9 cellular contexts compared by ENCODE assay signal in the genomic region with DNA sequence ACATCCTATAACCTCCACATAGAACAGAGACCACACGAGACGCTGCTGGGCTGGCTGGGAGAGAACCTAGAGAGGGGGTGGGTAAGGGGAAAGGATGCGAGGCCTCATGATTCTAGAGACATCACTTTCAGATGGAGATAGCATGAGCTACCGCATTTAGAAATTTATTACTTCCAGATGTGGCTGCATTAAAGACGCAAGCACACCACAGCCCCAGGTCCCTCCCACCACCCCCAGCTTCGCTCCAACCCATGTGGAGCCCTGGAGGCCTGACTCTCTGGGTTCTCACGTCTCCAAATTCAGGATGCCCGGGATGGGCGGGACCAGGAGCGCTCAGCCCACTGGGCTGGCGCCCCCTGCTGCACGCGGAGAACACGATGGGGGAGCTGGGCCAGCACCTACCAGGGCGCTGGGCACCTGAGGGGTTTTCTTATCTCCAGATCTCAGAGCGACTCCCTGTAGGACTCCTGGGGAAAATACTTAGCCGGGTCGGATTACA. TPM values are rescaled to one million over a fixed set of nuclear protein-coding genes. Genes with fewer than 3 reads are reported as not detected.
DNase-seq lines count a peak whose midpoint lies in the region; ATAC-seq and TF ChIP-seq lines count a peak whose summit lies in the region.
"Had no signal": no experiment of that assay in that cellular context is flagged by ENCODE, and none has a peak within 500 bp of the region (broad histone marks: within the 10 kb centered on the region; RNA-seq: fewer than 3 reads in every experiment).

No MANE protein-coding gene starts in this region.

- no peaks in the 10 kb centered on the region for H3K27me3 ChIP-seq in PC-3 (ENCODE audit: low read length)
- H3K27me3 ChIP-seq in fibroblast of lung (ENCODE audit: control insufficient read depth, insufficient read depth, low read length) = no peaks in the 10 kb centered on the region
- H3K27me3 ChIP-seq in parathyroid adenoma (ENCODE audit: control insufficient read depth, insufficient read depth, low read length) = no peaks in the 10 kb centered on the region

- H3K27me3 Mint-ChIP-seq in Calu3 (ENCODE audit: unreplicated experiment) = no peaks in the 10 kb centered on the region

- H3K9me3 ChIP-seq in PC-3 (ENCODE audit: low read length) (no peaks in the 10 kb centered on the region), fibroblast of lung (ENCODE audit: control insufficient read depth, insufficient read depth, low read depth, low read length) (no peaks in the 10 kb centered on the region), parathyroid adenoma (ENCODE audit: control insufficient read depth, low read length) (no peaks in the 10 kb centered on the region)

- CTCF ChIA-PET in Calu3 (lab: Charles Lee) (no interaction called here), PC-3 (lab: Charles Lee) (interaction anchor here (0.6 kb wide), 1 partner anchor 55 kb away, joined by 4 read pairs; no protein-coding TSS in a partner anchor)

- H3K4me3 ChIP-seq in PC-3 (ENCODE audit: low read length) = no peak overlapping the region
- no peak overlapping the region for H3K4me3 ChIP-seq in fibroblast of lung (replicated peaks in 1 of 4; ENCODE audit: control extremely low read depth in 1 of 4, insufficient read depth in 1 of 4, low read depth in 3 of 4, low read length in 4 of 4)
- H3K4me3 ChIP-seq in parathyroid adenoma (ENCODE audit: low read depth, low read length) = no peak overlapping the region

- no peak overlapping the region for H3K27ac Mint-ChIP-seq in Calu3 (ENCODE audit: unreplicated experiment)

- no peak overlapping the region for H3K9ac ChIP-seq in PC-3 (ENCODE audit: low read length)
- H3K9ac ChIP-seq in fibroblast of lung (ENCODE audit: insufficient read depth, low read length) = no peak overlapping the region
- no peak overlapping the region for H3K9ac ChIP-seq in parathyroid adenoma

- H3K9me2 ChIP-seq in PC-3 (replicated peaks; ENCODE audit: low read length) = no peaks in the 10 kb centered on the region

- H4K20me1 ChIP-seq in PC-3 (ENCODE audit: low read length) (no peaks in the 10 kb centered on the region), fibroblast of lung (ENCODE audit: control insufficient read depth, extremely low read depth, insufficient read depth, low read length) (no peaks in the 10 kb centered on the region)

- no peak for TF ChIP-seq CTCF in Calu3 (IDR thresholded peaks at IDR 0.05; ENCODE audit: unreplicated experiment)
- TF ChIP-seq CTCF in PC-3 (conservative IDR thresholded peaks at IDR 0.05; ENCODE audit: low read depth, low read length) = peak; percentile 68
- TF ChIP-seq CTCF in fibroblast of lung (conservative IDR thresholded peaks at IDR 0.05 in 1 of 2, IDR thresholded peaks at IDR 0.05 in 1 of 2; ENCODE audit: low read depth in 1 of 2, low read length in 2 of 2) = peak; percentile 44 to 59
- peak; percentile 49 for TF ChIP-seq CTCF in parathyroid adenoma (IDR thresholded peaks at IDR 0.05)

- BruUV-seq in Calu3 (replicated peaks; lab: Mats Ljungman, UMichigan) (no TSS peak), PC-3 (replicated peaks; lab: Mats Ljungman, UMichigan) (no TSS peak)

- H3K4me1 Mint-ChIP-seq in Calu3 (ENCODE audit: low read depth, unreplicated experiment) = no peaks in the 10 kb centered on the region

- no peaks in the 10 kb centered on the region for H3F3A ChIP-seq in PC-3 (ENCODE audit: low read length, unreplicated experiment)

- POLR2A ChIA-PET in PC-3 (lab: Charles Lee; ENCODE audit: unreplicated experiment) = no interaction called here

- no peaks in the 10 kb centered on the region for H3K9me3 Mint-ChIP-seq in Calu3 (ENCODE audit: low read depth, unreplicated experiment)

- H3K27ac ChIP-seq in PC-3 (ENCODE audit: low read length) = no peak overlapping the region
- peak overlapping the region; percentile 78 for H3K27ac ChIP-seq in fibroblast of lung (ENCODE audit: insufficient read depth, low read length)
- H3K27ac ChIP-seq in parathyroid adenoma = peak overlapping the region; percentile 49

- DNase-seq in Calu3 (peak; percentile 12), PC-3 (no peak), fibroblast of lung (ENCODE audit: low read depth in 2 of 2) (peak; percentile 57 to 75), NCI-H2029 treated with DMSO at 0.1 percent for 48 hours (lab: John Stamatoyannopoulos, UW) (no peak), CD1c-positive myeloid dendritic cell (ENCODE audit: extremely low spot score) (no peak), cerebellum (ENCODE audit: low spot score) (no peak)
- DNase-seq: NCI-H2171 had no signal

- H3K36me3 ChIP-seq in PC-3 (ENCODE audit: low read depth, low read length) (peaks cover 36% of the 10 kb centered on the region), fibroblast of lung (ENCODE audit: control insufficient read depth, insufficient read depth, low read length) (peaks cover 13% of the 10 kb centered on the region), parathyroid adenoma (ENCODE audit: control insufficient read depth, insufficient read depth, low read length) (no peaks in the 10 kb centered on the region)

- H3K4me3 Mint-ChIP-seq in Calu3 (ENCODE audit: low read depth, unreplicated experiment) = no peak overlapping the region

- intact Hi-C loops in Calu3 (cut with micrococcal nuclease; ENCODE audit: unreplicated experiment) (no loop called here), PC-3 (cut with micrococcal nuclease) (no loop called here)

- no peaks in the 10 kb centered on the region for H3K4me1 ChIP-seq in PC-3 (ENCODE audit: insufficient read depth, low read length)
- H3K4me1 ChIP-seq in fibroblast of lung (ENCODE audit: control insufficient read depth, extremely low read depth, insufficient read depth, low read length) = peaks cover 18% of the 10 kb centered on the region
- H3K4me1 ChIP-seq in parathyroid adenoma = no peaks in the 10 kb centered on the region

- no peak overlapping the region for H3K4me2 ChIP-seq in PC-3 (ENCODE audit: low read length)
- H3K4me2 ChIP-seq in fibroblast of lung (ENCODE audit: extremely low read depth, insufficient read depth, low read length) = peak overlapping the region; percentile 13
- no peak overlapping the region for H3K4me2 ChIP-seq in parathyroid adenoma (ENCODE audit: low read length)

- H3K79me2 ChIP-seq in PC-3 (ENCODE audit: low read length) (no peaks in the 10 kb centered on the region), fibroblast of lung (ENCODE audit: control insufficient read depth, insufficient read depth, low read length) (no peaks in the 10 kb centered on the region), parathyroid adenoma (no peaks in the 10 kb centered on the region)

- H2AFZ ChIP-seq in PC-3 (ENCODE audit: low read length) (no peak overlapping the region), fibroblast of lung (ENCODE audit: low read length) (no peak overlapping the region), parathyroid adenoma (no peak overlapping the region)

- H3K36me3 Mint-ChIP-seq in Calu3 (ENCODE audit: insufficient read depth, unreplicated experiment) = peaks cover 27% of the 10 kb centered on the region

- ATAC-seq in PC-3 = peak; percentile 22; the same call in 1 of the 2 replicates
- no peak for ATAC-seq in HG02973 (IDR thresholded peaks at IDR 0.05; ENCODE audit: unreplicated experiment)

RNA-seq across cellular contexts. Expression of gene MRPL21, which starts 13.6 kb away (rescaled TPM):
- total RNA-seq in Calu3 (2022) (79.7 and 83.4 TPM in 2 replicates), PC-3 (2014; rRNA removed) (200 and 230 TPM in 2 replicates), fibroblast of lung (40.1 and 59.9 TPM in 2 replicates), cerebellum (25.0 TPM)
- polyA plus RNA-seq in fibroblast of lung = 31.6 and 72.4 TPM in 2 replicates
- polyA plus RNA-seq in fibroblast of lung (2012) = 58.3 and 95.5 TPM in 2 replicates
- polyA minus RNA-seq in fibroblast of lung (ENCODE audit: low replicate concordance) = 15.2 and 19.5 TPM in 2 replicates

RNA-seq across cellular contexts. Expression of gene IGHMBP2, which starts 13.7 kb away (rescaled TPM):
- 27.6 and 32.4 TPM in 2 replicates for total RNA-seq in Calu3 (2022)
- total RNA-seq in PC-3 (2014; rRNA removed) = 20.5 and 22.5 TPM in 2 replicates
- 7.7 and 8.6 TPM in 2 replicates for total RNA-seq in fibroblast of lung
- 5.2 and 6.9 TPM in 2 replicates for polyA plus RNA-seq in fibroblast of lung
- 6.5 and 7.6 TPM in 2 replicates for polyA plus RNA-seq in fibroblast of lung (2012)
- polyA minus RNA-seq in fibroblast of lung (ENCODE audit: low replicate concordance) = 24.7 and 35.5 TPM in 2 replicates
- 15.3 TPM for total RNA-seq in cerebellum

RNA-seq across cellular contexts. Expression of gene CPT1A, which starts 48.3 kb away (rescaled TPM):
- total RNA-seq in Calu3 (2022) (45.9 and 49.8 TPM in 2 replicates), PC-3 (2014; rRNA removed) (38.1 and 53.2 TPM in 2 replicates), fibroblast of lung (33.6 and 45.2 TPM in 2 replicates), cerebellum (10.2 TPM)
- polyA plus RNA-seq in fibroblast of lung = 29.5 and 37.2 TPM in 2 replicates
- polyA plus RNA-seq in fibroblast of lung (2012) = 32.7 and 40.7 TPM in 2 replicates
- 103 and 170 TPM in 2 replicates for polyA minus RNA-seq in fibroblast of lung (ENCODE audit: low replicate concordance)

Comparison
In these comparisons a context has a peak if more than half of its experiments do, and no peak if none do; other contexts are left out.
1. DNase-seq: peak in Calu3 (single experiment) and fibroblast of lung (2 of 2); none in PC-3 (single experiment), NCI-H2029 treated with DMSO at 0.1 percent for 48 hours (single experiment), CD1c-positive myeloid dendritic cell (single experiment) and cerebellum (single experiment).